Comparison of ENCODE assay signal across 8 cellular contexts in genomic region chr1:156657161-156657970, GRCh38. TPM values are rescaled to one million over a fixed set of nuclear protein-coding genes. Genes with fewer than 3 reads are reported as not detected.
DNase-seq lines count a peak whose midpoint lies in the region; ATAC-seq and TF ChIP-seq lines count a peak whose summit lies in the region.

No MANE protein-coding gene starts in this region.

- H3K4me2 ChIP-seq in MM.1S (ENCODE audit: low read depth, low read length), result peak overlapping the region; percentile 76

- no peaks in the 10 kb centered on the region for H3K9me2 ChIP-seq in MM.1S (replicated peaks; ENCODE audit: insufficient read depth, low read length)

- H4K20me1 ChIP-seq in MM.1S (ENCODE audit: insufficient read depth, low read length), result peaks cover 44% of the 10 kb centered on the region

- no peak overlapping the region for H2AFZ ChIP-seq in MM.1S (ENCODE audit: low read length)

- H3K79me2 ChIP-seq in MM.1S (ENCODE audit: low read length), result peaks cover 91% of the 10 kb centered on the region

- TF ChIP-seq POLR2A in sigmoid colon (IDR thresholded peaks at IDR 0.05), result no peak

- 4 to 13% methylated on average over 45 of the region's 45 CpGs for WGBS in sigmoid colon, 2 donors

- peak overlapping the region; percentile 32; the same call in 1 of the 2 replicates for H3K9ac ChIP-seq in MM.1S (ENCODE audit: low read length)

- ATAC-seq in GM19455 (IDR thresholded peaks at IDR 0.05; ENCODE audit: unreplicated experiment) (no peak), GM21526 (IDR thresholded peaks at IDR 0.05; ENCODE audit: low FRiP score, unreplicated experiment) (no peak)

- H3K4me1 ChIP-seq in MM.1S (ENCODE audit: low read length) (peaks cover 30% of the 10 kb centered on the region), sigmoid colon (peaks cover 0 to 55% (median 49%) of the 10 kb centered on the region in 4 donors)

- DNase-seq in ELR (ENCODE audit: low read depth) (peak; percentile 74), MM.1S (peak; percentile 67), T-helper 9 cell (peak; percentile 78), astrocyte of the cerebellum (ENCODE audit: low read depth) (no peak), sigmoid colon (peak; percentile 90)

- in situ Hi-C loops in astrocyte of the cerebellum (cut with HindIII; ENCODE audit: low sequenced_read_pairs), result no loop called here

- no peaks in the 10 kb centered on the region for H3K27me3 ChIP-seq in MM.1S (replicated peaks; ENCODE audit: insufficient read depth, low read length)
- H3K27me3 ChIP-seq in sigmoid colon, result peaks cover 0 to 19% (median 0%) of the 10 kb centered on the region in 3 donors

- H3K27ac ChIP-seq in MM.1S (ENCODE audit: low read length), result peak overlapping the region; percentile 28; the same call in 1 of the 2 replicates
- peak overlapping the region in 2 of 4 donors; percentile 35 to 39 for H3K27ac ChIP-seq in sigmoid colon

- H3K9me3 ChIP-seq in MM.1S (replicated peaks; ENCODE audit: insufficient read depth, low read length) (no peaks in the 10 kb centered on the region), sigmoid colon (no peaks in the 10 kb centered on the region)

- H3K4me3 ChIP-seq in MM.1S (ENCODE audit: low read length), result peak overlapping the region; percentile 32; the same call in 1 of the 2 replicates
- no peak overlapping the region for H3K4me3 ChIP-seq in astrocyte of the cerebellum (ENCODE audit: low read depth, low read length)
- peak overlapping the region; percentile 14 for H3K4me3 ChIP-seq in iPS-11a (ENCODE audit: low read depth, low read length)
- H3K4me3 ChIP-seq in sigmoid colon, result peak overlapping the region; percentile 9 to 43 (median 36)

- H3K36me3 ChIP-seq in MM.1S (replicated peaks; ENCODE audit: insufficient read depth, low read length) (no peaks in the 10 kb centered on the region), sigmoid colon (no peaks in the 10 kb centered on the region)

- no peak for TF ChIP-seq EP300 in sigmoid colon (IDR thresholded peaks at IDR 0.05)

- peaks cover 28% of the 10 kb centered on the region for H3F3A ChIP-seq in MM.1S (ENCODE audit: insufficient read depth, low read length)

- intact Hi-C loops in sigmoid colon (cut with DNase I), result loop anchor here (1.0 to 5.0 kb wide), 2 partner anchors 31 to 200 kb away; no protein-coding TSS in a partner anchor

- TF ChIP-seq CTCF in MM.1S (IDR thresholded peaks at IDR 0.05; ENCODE audit: low read length) (peak; percentile 98), astrocyte of the cerebellum (IDR thresholded peaks at IDR 0.05; ENCODE audit: low read depth, low read length, missing control alignments) (peak; percentile 94), sigmoid colon (IDR thresholded peaks at IDR 0.05) (peak; percentile 90 to 98 (median 96))

RNA-seq across cellular contexts. Expression of gene BCAN, which starts 15.4 kb away (rescaled TPM):
- total RNA-seq in sigmoid colon, result 1 to 10 TPM in 3 of 4 donors, not detected in 1; 2.0 to 2.9 (median 2.3) TPM
- polyA plus RNA-seq in sigmoid colon, result under 1 TPM in 1 of 3 donors, not detected in 2; 0.12 TPM

RNA-seq across cellular contexts. Expression of gene NES, which starts 19.8 kb away (rescaled TPM):
- total RNA-seq in sigmoid colon, result 10 to 100 TPM in 2 of 4 donors, 1 to 10 TPM in 2; 7.1 to 21.0 (median 10.4) TPM
- polyA plus RNA-seq in sigmoid colon, result 1 to 10 TPM in 2 of 3 donors, under 1 TPM in 1; 0.60 to 6.9 (median 1.8) TPM

RNA-seq across cellular contexts. Expression of gene HAPLN2, which starts 38.2 kb away (rescaled TPM):
- 1 to 10 TPM in 1 of 4 donors, under 1 TPM in 1, not detected in 2; 0.71 to 1.2 TPM for total RNA-seq in sigmoid colon
- polyA plus RNA-seq in sigmoid colon, result under 1 TPM in 1 of 3 donors, not detected in 2; 0.10 TPM

RNA-seq across cellular contexts. Expression of gene CRABP2, which starts 48.0 kb away (rescaled TPM):
- 1 to 10 TPM; 3.1 to 7.8 (median 5.4) TPM for total RNA-seq in sigmoid colon
- polyA plus RNA-seq in sigmoid colon, result 1 to 10 TPM in 1 of 3 donors, not detected in 2; 4.9 TPM

RNA-seq across cellular contexts. Expression of gene GPATCH4, which starts 56.1 kb away (rescaled TPM):
- 10 to 100 TPM; 12.2 to 22.9 (median 17.3) TPM for total RNA-seq in sigmoid colon
- 10 to 100 TPM; 10.2 to 32.9 (median 18.0) TPM for polyA plus RNA-seq in sigmoid colon
